In genomic region chr19:38718747-38719543, GRCh38 we compare ENCODE assay signal across 10 cellular contexts. TPM values are rescaled to one million over a fixed set of nuclear protein-coding genes. Genes with fewer than 3 reads are reported as not detected.
DNase-seq lines count a peak whose midpoint lies in the region; ATAC-seq and TF ChIP-seq lines count a peak whose summit lies in the region.
"Had no signal": no experiment of that assay in that cellular context is flagged by ENCODE, and none has a peak within 500 bp of the region (broad histone marks: within the 10 kb centered on the region; RNA-seq: fewer than 3 reads in every experiment).

No MANE protein-coding gene starts in this region.

- H3K27ac Mint-ChIP-seq in osteocyte (ENCODE audit: unreplicated experiment): peak overlapping the region; percentile 92
- H3K27ac Mint-ChIP-seq in activated T-helper 1 cell treated with anti-CD3 and anti-CD28 coated beads, Interleukin-12 subunit alpha, Interleukin-12 subunit beta, Interleukin-2, Interleukin-4 antibody, amounts not matched to agents 30 ng/mL and 10 ng/mL and 1 ng/mL, durations not matched to agents 14 hours and 24 hours and 36 hours: no peak overlapping the region

- DNase-seq in BJ (ENCODE audit: low read depth): no peak
- peak; percentile 30 for DNase-seq in T1000 (lab: John Stamatoyannopoulos, UW)
- DNase-seq in foreskin melanocyte: peak; percentile 87
- DNase-seq in osteocyte (ENCODE audit: extremely low spot score, unreplicated experiment): peak; percentile 93
- no peak for DNase-seq in activated T-helper 1 cell treated with anti-CD3 and anti-CD28 coated beads, Interleukin-12 subunit alpha, Interleukin-12 subunit beta, Interleukin-2, Interleukin-4 antibody, amounts not matched to agents 30 ng/mL and 10 ng/mL and 1 ng/mL, durations not matched to agents 14 hours and 24 hours and 36 hours (ENCODE audit: low spot score)
- DNase-seq: activated naive CD4-positive, alpha-beta T cell treated with anti-CD3 and anti-CD28 coated beads, Interleukin-2, amount 50 U/mL, for 16 hours; stimulated activated CD4-positive, alpha-beta T cell treated with anti-CD3 and anti-CD28 coated beads, Interleukin-2, amount 100 ng/mL, for 24 hours had no signal

- H3K36me3 Mint-ChIP-seq in osteocyte (ENCODE audit: unreplicated experiment): peaks cover 14% of the 10 kb centered on the region
- peaks cover 16% of the 10 kb centered on the region for H3K36me3 Mint-ChIP-seq in activated T-helper 1 cell treated with anti-CD3 and anti-CD28 coated beads, Interleukin-12 subunit alpha, Interleukin-12 subunit beta, Interleukin-2, Interleukin-4 antibody, amounts not matched to agents 30 ng/mL and 10 ng/mL and 1 ng/mL, durations not matched to agents 14 hours and 24 hours and 36 hours (ENCODE audit: low read depth)

- H3K27me3 ChIP-seq in BJ (ENCODE audit: control insufficient read depth, insufficient read depth, low read length): no peaks in the 10 kb centered on the region

- H3K9me3 Mint-ChIP-seq in osteocyte (ENCODE audit: unreplicated experiment): no peaks in the 10 kb centered on the region
- no peaks in the 10 kb centered on the region for H3K9me3 Mint-ChIP-seq in activated T-helper 1 cell treated with anti-CD3 and anti-CD28 coated beads, Interleukin-12 subunit alpha, Interleukin-12 subunit beta, Interleukin-2, Interleukin-4 antibody, amounts not matched to agents 30 ng/mL and 10 ng/mL and 1 ng/mL, durations not matched to agents 14 hours and 24 hours and 36 hours

- TF ChIP-seq CTCF in BJ (IDR thresholded peaks at IDR 0.05; ENCODE audit: insufficient read depth, low read depth, low read length): peak; percentile 59
- peak; percentile 70 for TF ChIP-seq CTCF in osteocyte (IDR thresholded peaks at IDR 0.05)

- H3K4me1 Mint-ChIP-seq in osteocyte (ENCODE audit: unreplicated experiment): peaks cover 37% of the 10 kb centered on the region
- H3K4me1 Mint-ChIP-seq in activated T-helper 1 cell treated with anti-CD3 and anti-CD28 coated beads, Interleukin-12 subunit alpha, Interleukin-12 subunit beta, Interleukin-2, Interleukin-4 antibody, amounts not matched to agents 30 ng/mL and 10 ng/mL and 1 ng/mL, durations not matched to agents 14 hours and 24 hours and 36 hours (ENCODE audit: low read depth): no peaks in the 10 kb centered on the region

- H3K4me3 Mint-ChIP-seq in osteocyte (ENCODE audit: unreplicated experiment): peak overlapping the region; percentile 14
- no peak overlapping the region for H3K4me3 Mint-ChIP-seq in activated T-helper 1 cell treated with anti-CD3 and anti-CD28 coated beads, Interleukin-12 subunit alpha, Interleukin-12 subunit beta, Interleukin-2, Interleukin-4 antibody, amounts not matched to agents 30 ng/mL and 10 ng/mL and 1 ng/mL, durations not matched to agents 14 hours and 24 hours and 36 hours

- ATAC-seq in HG03108 (IDR thresholded peaks at IDR 0.05; ENCODE audit: unreplicated experiment) (no peak), GM21737 (IDR thresholded peaks at IDR 0.05; ENCODE audit: unreplicated experiment) (no peak), HG02642 (IDR thresholded peaks at IDR 0.05; ENCODE audit: poor library complexity, unreplicated experiment) (no peak)

- H3K36me3 ChIP-seq in BJ (ENCODE audit: control insufficient read depth, insufficient read depth, low read length): peaks cover 70% of the 10 kb centered on the region

- POLR2A ChIA-PET in BJ (lab: Charles Lee): no interaction called here

- no peak overlapping the region for H3K4me3 ChIP-seq in BJ (ENCODE audit: low read depth, low read length)

- CTCF ChIA-PET in BJ (lab: Yijun Ruan, JAX): interaction anchor here (0.6 to 1.8 kb wide), 7 partner anchors 10 to 168 kb away, joined by 3 to 5 read pairs (median 3); no protein-coding TSS in a partner anchor

- no peaks in the 10 kb centered on the region for H3K27me3 Mint-ChIP-seq in osteocyte (ENCODE audit: unreplicated experiment)
- H3K27me3 Mint-ChIP-seq in activated T-helper 1 cell treated with anti-CD3 and anti-CD28 coated beads, Interleukin-12 subunit alpha, Interleukin-12 subunit beta, Interleukin-2, Interleukin-4 antibody, amounts not matched to agents 30 ng/mL and 10 ng/mL and 1 ng/mL, durations not matched to agents 14 hours and 24 hours and 36 hours (ENCODE audit: insufficient read depth): no peaks in the 10 kb centered on the region

- intact Hi-C loops in activated T-helper 1 cell treated with anti-CD3 and anti-CD28 coated beads, Interleukin-12 subunit alpha, Interleukin-12 subunit beta, Interleukin-2, Interleukin-4 antibody, amounts not matched to agents 30 ng/mL and 10 ng/mL and 1 ng/mL, durations not matched to agents 14 hours and 24 hours and 36 hours (cut with micrococcal nuclease): no loop called here

RNA-seq across cellular contexts. Expression of gene CAPN12, which starts 25.3 kb away (rescaled TPM):
- polyA plus RNA-seq in BJ (2011; rRNA removed): 0.34 and 0.75 TPM in 2 replicates
- polyA minus RNA-seq in BJ (2011; rRNA and poly(A)+ RNA removed): not detected in 2 replicates
- total RNA-seq in osteocyte: not detected in 2 replicates
- 1.1 and 2.5 TPM in 2 replicates for total RNA-seq in activated T-helper 1 cell treated with anti-CD3 and anti-CD28 coated beads, Interleukin-12 subunit alpha, Interleukin-12 subunit beta, Interleukin-2, Interleukin-4 antibody, amounts not matched to agents 30 ng/mL and 10 ng/mL and 1 ng/mL, durations not matched to agents 14 hours and 24 hours and 36 hours

RNA-seq across cellular contexts. Expression of gene LGALS7, which starts 54.4 kb away (rescaled TPM):
- not detected in 2 replicates for polyA plus RNA-seq in BJ (2011; rRNA removed)
- not detected in 2 replicates for polyA minus RNA-seq in BJ (2011; rRNA and poly(A)+ RNA removed)
- not detected in 2 replicates for total RNA-seq in osteocyte
- not detected in 2 replicates for total RNA-seq in activated T-helper 1 cell treated with anti-CD3 and anti-CD28 coated beads, Interleukin-12 subunit alpha, Interleukin-12 subunit beta, Interleukin-2, Interleukin-4 antibody, amounts not matched to agents 30 ng/mL and 10 ng/mL and 1 ng/mL, durations not matched to agents 14 hours and 24 hours and 36 hours

Comparison
In these comparisons a context has a peak if more than half of its experiments do, and no peak if none do; other contexts are left out.
1. DNase-seq: peak in T1000 (single experiment), foreskin melanocyte (single experiment) and osteocyte (single experiment); none in BJ (single experiment) and activated T-helper 1 cell treated with anti-CD3 and anti-CD28 coated beads, Interleukin-12 subunit alpha, Interleukin-12 subunit beta, Interleukin-2, Interleukin-4 antibody, amounts not matched to agents 30 ng/mL and 10 ng/mL and 1 ng/mL, durations not matched to agents 14 hours and 24 hours and 36 hours (single experiment).